8 cellular contexts compared by ENCODE assay signal in the genomic region with DNA sequence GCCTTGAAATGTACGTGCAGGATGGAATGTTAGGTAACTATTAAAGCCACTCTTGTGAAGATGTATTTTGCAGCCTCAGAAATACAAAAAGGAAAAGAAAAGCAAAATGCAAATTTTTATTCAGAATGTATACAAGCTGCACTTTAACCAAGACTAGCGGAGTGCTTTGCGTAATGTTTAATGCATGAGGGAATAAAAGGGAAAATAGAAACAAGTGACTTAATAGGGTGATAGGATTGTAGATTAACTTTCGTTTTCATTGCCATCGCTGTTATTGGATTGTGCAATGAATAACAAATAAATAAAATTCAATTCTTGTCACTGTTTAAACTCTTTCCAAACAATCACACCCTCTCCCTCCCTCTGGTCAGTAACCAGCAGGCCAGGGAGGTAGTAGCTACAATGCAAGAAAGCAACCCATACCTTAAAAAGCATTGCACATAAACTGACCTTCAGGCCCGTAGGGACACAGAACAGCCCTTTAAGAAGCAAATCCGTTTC. TPM values are rescaled to one million over a fixed set of nuclear protein-coding genes. Genes with fewer than 3 reads are reported as not detected.
DNase-seq lines count a peak whose midpoint lies in the region; ATAC-seq and TF ChIP-seq lines count a peak whose summit lies in the region.

No MANE protein-coding gene starts in this region.

- peak overlapping the region; percentile 93 for H3K9ac ChIP-seq in iPS-18a (ENCODE audit: low read length)

- peaks cover 16% of the 10 kb centered on the region for H3K36me3 Mint-ChIP-seq in activated B cell treated with CpG ODN at 0.5 μM for 24 hours (ENCODE audit: low read depth)
- H3K36me3 Mint-ChIP-seq in stimulated activated naive B cell treated with anti-CD40 and anti-IgM and Interleukin-4, amounts not matched to agents 10 μg/mL and 1 μg/mL and 100 μg/mL, for 72 hours, result peaks cover 6 to 13% of the 10 kb centered on the region in 2 donors

- CTCF ChIA-PET in activated B cell treated with CpG ODN at 0.5 μM for 24 hours (lab: Charles Lee), result interaction anchor here (0.7 to 2.2 kb wide), 2 partner anchors 9 to 110 kb away, joined by 3 to 5 read pairs; no protein-coding TSS in a partner anchor

- intact Hi-C loops in heart left ventricle (cut with DNase I) (no loop called here), left cardiac atrium (cut with DNase I) (no loop called here), activated B cell treated with CpG ODN at 0.5 μM for 24 hours (cut with micrococcal nuclease) (loop anchor here (1.0 to 5.0 kb wide), 9 partner anchors 9 to 640 kb away; partner anchors contain the start of genes ACAP2, PCYT1A and UBXN7)

- POLR2A ChIA-PET in activated B cell treated with CpG ODN at 0.5 μM for 24 hours (lab: Charles Lee), result interaction anchor here (0.7 to 3.0 kb wide), 4 partner anchors 11 to 1081 kb away, joined by 3 to 44 read pairs (median 10); no protein-coding TSS in a partner anchor

- H3K36me3 ChIP-seq in heart left ventricle (no peaks in the 10 kb centered on the region), iPS-18a (ENCODE audit: control insufficient read depth, low read depth, low read length) (no peaks in the 10 kb centered on the region)

- H3K9me3 ChIP-seq in heart left ventricle, result no peaks in the 10 kb centered on the region
- H3K9me3 ChIP-seq in iPS-18a (ENCODE audit: control insufficient read depth, low read depth, low read length), result no peaks in the 10 kb centered on the region

- no peak for DNase-seq in heart left ventricle
- DNase-seq in left cardiac atrium, result no peak
- no peak for DNase-seq in activated B cell treated with CpG ODN at 0.5 μM for 24 hours
- DNase-seq in stimulated activated naive B cell treated with anti-CD40 and anti-IgM and Interleukin-4, amounts not matched to agents 10 μg/mL and 1 μg/mL and 100 μg/mL, for 72 hours, result no peak
- no peak for DNase-seq in NCI-H446 treated with DMSO at 0.1 percent for 48 hours (lab: John Stamatoyannopoulos, UW)

- H3K4me3 ChIP-seq in heart left ventricle (peak overlapping the region; percentile 78 to 98 (median 87)), iPS-18a (ENCODE audit: low read length) (peak overlapping the region; percentile 83)

- 52 to 57% (median 55%) methylated on average over 7 of the region's 7 CpGs for WGBS in heart left ventricle, 4 donors

- no peaks in the 10 kb centered on the region for H3K9me3 Mint-ChIP-seq in activated B cell treated with CpG ODN at 0.5 μM for 24 hours
- no peaks in the 10 kb centered on the region for H3K9me3 Mint-ChIP-seq in stimulated activated naive B cell treated with anti-CD40 and anti-IgM and Interleukin-4, amounts not matched to agents 10 μg/mL and 1 μg/mL and 100 μg/mL, for 72 hours

- ATAC-seq in heart left ventricle, result no peak
- no peak for ATAC-seq in left cardiac atrium
- ATAC-seq in activated B cell treated with CpG ODN at 0.5 μM for 24 hours (ENCODE audit: low read depth), result no peak
- ATAC-seq in stimulated activated naive B cell treated with anti-CD40 and anti-IgM and Interleukin-4, amounts not matched to agents 10 μg/mL and 1 μg/mL and 100 μg/mL, for 72 hours (replicated peaks), result no peak
- ATAC-seq in HG03460 (IDR thresholded peaks at IDR 0.05; ENCODE audit: unreplicated experiment), result no peak
- ATAC-seq in HG03135 (IDR thresholded peaks at IDR 0.05; ENCODE audit: unreplicated experiment), result no peak

- no peaks in the 10 kb centered on the region for H3K27me3 ChIP-seq in heart left ventricle
- no peaks in the 10 kb centered on the region for H3K27me3 ChIP-seq in iPS-18a (ENCODE audit: control insufficient read depth, insufficient read depth, low read length)

- TF ChIP-seq CTCF in heart left ventricle (IDR thresholded peaks at IDR 0.05) (no peak), activated B cell treated with CpG ODN at 0.5 μM for 24 hours (IDR thresholded peaks at IDR 0.05) (no peak)

- H3K4me3 Mint-ChIP-seq in activated B cell treated with CpG ODN at 0.5 μM for 24 hours, result peak overlapping the region; percentile 99
- peak overlapping the region; percentile 98 for H3K4me3 Mint-ChIP-seq in stimulated activated naive B cell treated with anti-CD40 and anti-IgM and Interleukin-4, amounts not matched to agents 10 μg/mL and 1 μg/mL and 100 μg/mL, for 72 hours

- peak overlapping the region; percentile 91 for H3K27ac Mint-ChIP-seq in activated B cell treated with CpG ODN at 0.5 μM for 24 hours
- peak overlapping the region; percentile 99 for H3K27ac Mint-ChIP-seq in stimulated activated naive B cell treated with anti-CD40 and anti-IgM and Interleukin-4, amounts not matched to agents 10 μg/mL and 1 μg/mL and 100 μg/mL, for 72 hours

- no peak for TF ChIP-seq POLR2A in heart left ventricle (IDR thresholded peaks at IDR 0.05)

- peaks cover 46% of the 10 kb centered on the region for H3K4me1 Mint-ChIP-seq in activated B cell treated with CpG ODN at 0.5 μM for 24 hours
- peaks cover 10 to 53% of the 10 kb centered on the region in 2 donors for H3K4me1 Mint-ChIP-seq in stimulated activated naive B cell treated with anti-CD40 and anti-IgM and Interleukin-4, amounts not matched to agents 10 μg/mL and 1 μg/mL and 100 μg/mL, for 72 hours

- H3K27ac ChIP-seq in heart left ventricle, result peak overlapping the region in 11 of 12 donors; percentile 93 to 98 (median 95)
- H3K27ac ChIP-seq in iPS-18a (ENCODE audit: low read length), result no peak overlapping the region

- H3K4me1 ChIP-seq in heart left ventricle, result peaks cover 2 to 37% (median 21%) of the 10 kb centered on the region in 12 donors
- peaks cover 9% of the 10 kb centered on the region for H3K4me1 ChIP-seq in iPS-18a (ENCODE audit: control insufficient read depth, low read depth, low read length)

- no peaks in the 10 kb centered on the region for H3K27me3 Mint-ChIP-seq in activated B cell treated with CpG ODN at 0.5 μM for 24 hours
- no peaks in the 10 kb centered on the region for H3K27me3 Mint-ChIP-seq in stimulated activated naive B cell treated with anti-CD40 and anti-IgM and Interleukin-4, amounts not matched to agents 10 μg/mL and 1 μg/mL and 100 μg/mL, for 72 hours

RNA-seq across cellular contexts. Expression of gene TFRC, which starts 0.6 kb away (rescaled TPM):
- total RNA-seq in heart left ventricle (100 to 1,000 TPM in 6 of 9 donors, 10 to 100 TPM in 3; 15.7 to 232 (median 121) TPM), left cardiac atrium (100 to 1,000 TPM in 1 of 2 donors, 10 to 100 TPM in 1; 63.7 to 256 TPM), activated B cell treated with CpG ODN at 0.5 μM for 24 hours (238 and 290 TPM in 2 replicates)
- 10 to 100 TPM; 24.2 to 70.7 TPM for polyA plus RNA-seq in heart left ventricle
